Comparison of ENCODE assay signal across 21 cellular contexts in the genomic region with DNA sequence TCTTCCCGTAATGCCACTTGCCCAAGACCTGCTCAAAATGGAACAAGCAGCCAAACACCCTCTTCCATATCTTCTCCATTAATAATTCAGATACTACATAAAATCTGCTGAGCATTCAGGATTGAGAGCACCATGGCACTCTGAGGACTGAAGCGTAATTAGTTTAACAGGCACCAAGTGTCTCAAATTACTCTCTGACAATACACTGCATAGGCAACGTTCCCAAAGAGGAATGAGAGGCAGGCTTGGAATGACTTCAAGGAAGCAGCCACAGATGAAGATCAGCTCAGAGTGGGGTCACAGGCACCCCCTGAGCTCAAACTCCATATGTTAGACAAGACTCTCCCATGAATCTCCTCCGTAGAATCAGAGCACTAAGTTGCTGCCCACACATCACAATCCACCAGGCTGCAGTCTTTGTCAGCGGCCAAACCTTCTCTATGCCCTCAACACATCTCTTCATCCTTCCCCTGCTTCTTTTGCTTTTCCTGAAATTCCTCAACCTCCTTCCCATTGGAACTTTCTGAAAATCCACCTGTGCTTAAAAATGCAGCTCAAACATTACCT. TPM values are rescaled to one million over a fixed set of nuclear protein-coding genes. Genes with fewer than 3 reads are reported as not detected.
DNase-seq lines count a peak whose midpoint lies in the region; ATAC-seq and TF ChIP-seq lines count a peak whose summit lies in the region.
"Had no signal": no experiment of that assay in that cellular context is flagged by ENCODE, and none has a peak within 500 bp of the region (broad histone marks: within the 10 kb centered on the region; RNA-seq: fewer than 3 reads in every experiment).

No MANE protein-coding gene starts in this region.

- peaks cover 0 to 10% (median 0%) of the 10 kb centered on the region in 12 donors for H3K9me3 ChIP-seq in heart left ventricle
- no peaks in the 10 kb centered on the region; the same call in 1 of the 2 replicates for H3K9me3 ChIP-seq in Caco-2
- H3K9me3 ChIP-seq: A549, prostate gland had no signal

- intact Hi-C loops in heart left ventricle (cut with DNase I) (no loop called here), Caco-2 (cut with micrococcal nuclease; ENCODE audit: unreplicated experiment) (no loop called here)

- CTCF ChIA-PET in Caco-2 (lab: Charles Lee): no interaction called here

- H3K4me3 ChIP-seq in heart left ventricle (no peak overlapping the region), Caco-2 (ENCODE audit: low read depth, low read length) (no peak overlapping the region)
- H3K4me3 ChIP-seq: A549, prostate gland, spleen had no signal

- POLR2A ChIA-PET in Caco-2 (lab: Charles Lee): no interaction called here

- no peaks in the 10 kb centered on the region for H3K36me3 ChIP-seq in heart left ventricle
- no peaks in the 10 kb centered on the region for H3K36me3 ChIP-seq in Caco-2 (ENCODE audit: control insufficient read depth, insufficient read depth, low read length)
- H3K36me3 ChIP-seq: prostate gland, spleen had no signal

- DNase-seq in NCI-H2029 treated with DMSO at 0.1 percent for 48 hours (lab: John Stamatoyannopoulos, UW) (peak; percentile 32), NCI-H2029 (lab: John Stamatoyannopoulos, UW) (no peak), NCI-H510A (lab: John Stamatoyannopoulos, UW) (peak; percentile 31), heart left ventricle (no peak), occipital lobe (lab: John Stamatoyannopoulos, UW) (peak; percentile 8), Caco-2 (no peak), GDM1 (lab: John Stamatoyannopoulos, UW) (no peak)
- no peak for DNase-seq in activated CD8-positive, alpha-beta memory T cell treated with anti-CD3 and anti-CD28 coated beads, Interleukin-2, amount 50 U/mL, for 4 hours
- DNase-seq: activated naive CD4-positive, alpha-beta T cell treated with anti-CD3 and anti-CD28 coated beads, Interleukin-2, amount 50 U/mL, for 16 hours; activated T-cell treated with anti-CD3 and anti-CD28 coated beads, Interleukin-2, amount 50 U/mL, for 48 hours; aorta; DMS53; head of caudate nucleus; immature natural killer cell; natural killer cell; NCI-H82; spleen had no signal

- H3K27me3 ChIP-seq in heart left ventricle: no peaks in the 10 kb centered on the region
- no peaks in the 10 kb centered on the region for H3K27me3 ChIP-seq in Caco-2 (replicated peaks; ENCODE audit: control insufficient read depth, insufficient read depth, low read length)
- H3K27me3 ChIP-seq: spleen had no signal

- no peak overlapping the region for H3K4me3 Mint-ChIP-seq in Caco-2 (ENCODE audit: unreplicated experiment)
- H3K4me3 Mint-ChIP-seq: immature natural killer cell, memory B cell, natural killer cell had no signal

- WGBS in heart left ventricle, 4 donors: 29 to 36% (median 32%) methylated on average over 5 of the region's 5 CpGs

- H3K4me1 ChIP-seq in heart left ventricle (peaks cover 12 to 92% (median 58%) of the 10 kb centered on the region in 12 donors), Caco-2 (no peaks in the 10 kb centered on the region; the same call in 1 of the 2 replicates)
- H3K4me1 ChIP-seq: prostate gland, spleen had no signal

- TF ChIP-seq POLR2A in heart left ventricle (IDR thresholded peaks at IDR 0.05): no peak

- no peak overlapping the region for H3K27ac Mint-ChIP-seq in Caco-2 (ENCODE audit: unreplicated experiment)
- H3K27ac Mint-ChIP-seq: immature natural killer cell, memory B cell, natural killer cell had no signal

- H3K9me3 Mint-ChIP-seq in Caco-2 (ENCODE audit: unreplicated experiment): peaks cover 6% of the 10 kb centered on the region
- H3K9me3 Mint-ChIP-seq: immature natural killer cell, natural killer cell had no signal

- peak in 2 of 4 donors; percentile 18 to 28 for ATAC-seq in heart left ventricle
- ATAC-seq: A549, HCT116, natural killer cell had no signal

- H3K27ac ChIP-seq in heart left ventricle: peak overlapping the region; percentile 13 to 80 (median 66)
- H3K27ac ChIP-seq: A549, prostate gland, spleen had no signal

- H3K4me1 Mint-ChIP-seq in Caco-2 (ENCODE audit: low read depth, unreplicated experiment): peaks cover 6% of the 10 kb centered on the region
- H3K4me1 Mint-ChIP-seq: immature natural killer cell, memory B cell, natural killer cell had no signal

- H3K27me3 Mint-ChIP-seq in Caco-2 (ENCODE audit: insufficient read depth, unreplicated experiment): no peaks in the 10 kb centered on the region

- no peaks in the 10 kb centered on the region for H3K36me3 Mint-ChIP-seq in Caco-2 (ENCODE audit: insufficient read depth, unreplicated experiment)
- H3K36me3 Mint-ChIP-seq: immature natural killer cell, memory B cell, natural killer cell had no signal

- TF ChIP-seq CTCF in heart left ventricle (IDR thresholded peaks at IDR 0.05): no peak
- no peak for TF ChIP-seq CTCF in Caco-2 (IDR thresholded peaks at IDR 0.05; ENCODE audit: insufficient read depth in 1 of 2, low read depth in 1 of 2, low read length in 1 of 2, severe bottlenecking in 1 of 2, unreplicated experiment in 1 of 2)

- BruUV-seq in Caco-2 (replicated peaks; lab: Mats Ljungman, UMichigan): no TSS peak

RNA-seq across cellular contexts. Expression of gene ABLIM1, which starts 4.7 kb away (rescaled TPM):
- total RNA-seq in heart left ventricle (100 to 1,000 TPM; 491 to 713 (median 575) TPM), occipital lobe (103 TPM), Caco-2 (2022) (71.7 and 79.3 TPM in 2 replicates)
- 100 to 1,000 TPM; 242 to 276 TPM for polyA plus RNA-seq in heart left ventricle

Comparison
In these comparisons a context has a peak if more than half of its experiments do, and no peak if none do; other contexts are left out.
1. DNase-seq: peak in NCI-H2029 treated with DMSO at 0.1 percent for 48 hours (single experiment), NCI-H510A (single experiment) and occipital lobe (single experiment); none in NCI-H2029 (single experiment), heart left ventricle (0 of 5), Caco-2 (0 of 2), activated CD8-positive, alpha-beta memory T cell treated with anti-CD3 and anti-CD28 coated beads, Interleukin-2, amount 50 U/mL, for 4 hours (single experiment) and GDM1 (single experiment).